ENCODE assay signal across 10 cellular contexts in genomic region chr2:136134126-136134525, GRCh38. TPM values are rescaled to one million over a fixed set of nuclear protein-coding genes. Genes with fewer than 3 reads are reported as not detected.
DNase-seq lines count a peak whose midpoint lies in the region; ATAC-seq and TF ChIP-seq lines count a peak whose summit lies in the region.
"Had no signal": no experiment of that assay in that cellular context is flagged by ENCODE, and none has a peak within 500 bp of the region (broad histone marks: within the 10 kb centered on the region; RNA-seq: fewer than 3 reads in every experiment).

No MANE protein-coding gene starts in this region.

- H3K4me3 Mint-ChIP-seq in T-cell (peak overlapping the region; percentile 40 to 69 (median 67)), H9 (no peak overlapping the region)

- CTCF ChIA-PET in T-cell (lab: Charles Lee) = interaction anchor here in 1 of 2 donors (0.6 to 1.1 kb wide), 3 partner anchors 21 to 220 kb away, joined by 3 read pairs; no protein-coding TSS in a partner anchor

- H3K9me3 Mint-ChIP-seq in T-cell (peaks cover 0 to 4% (median 0%) of the 10 kb centered on the region in 3 donors), H9 (no peaks in the 10 kb centered on the region)

- H3K9ac ChIP-seq in BLaER1 (0 out of 2 replicates have a peak overlapping the region, but pooled peaks have one; percentile 12), H9 (ENCODE audit: extremely low read depth, insufficient read length, low read length) (no peak overlapping the region)

- no peak for TF ChIP-seq CTCF in H9 (conservative IDR thresholded peaks at IDR 0.05)

- H3K9me3 ChIP-seq in BLaER1 (no peaks in the 10 kb centered on the region), H9 (ENCODE audit: control insufficient read depth, low read depth, low read length) (no peaks in the 10 kb centered on the region)
- H3K9me3 ChIP-seq: vagina had no signal

- no peak overlapping the region for H2BK15ac ChIP-seq in H9 (ENCODE audit: low read depth, low read length)

- H3K56ac ChIP-seq in H9 (ENCODE audit: insufficient read length, low read depth, low read length) = no peak overlapping the region

- H3K27me3 Mint-ChIP-seq in T-cell (no peaks in the 10 kb centered on the region), H9 (ENCODE audit: low read depth) (peaks cover 9% of the 10 kb centered on the region; the same call in 1 of the 2 replicates)

- ATAC-seq in HG02588 (IDR thresholded peaks at IDR 0.05; ENCODE audit: unreplicated experiment) (peak; percentile 29), T-cell (replicated peaks in 1 of 4) (peak in 3 of 4 experiments; percentile 5 to 12 (median 9))

- H2BK20ac ChIP-seq in H9 (ENCODE audit: low read depth, low read length, poor library complexity, severe bottlenecking) = no peak overlapping the region

- no peak overlapping the region for H2BK5ac ChIP-seq in H9 (ENCODE audit: insufficient read length, low read length)

- no peak overlapping the region for H2AFZ ChIP-seq in H9 (ENCODE audit: low read length)

- WGBS in H9 (ENCODE audit: extremely low coverage, insufficient read length, low lambda C conversion rate) = no CpG with 5 or more reads among the region's 2 CpGs

- H3T11ph ChIP-seq in H9 (ENCODE audit: low read length) = no peak overlapping the region

- H3K4me1 Mint-ChIP-seq in T-cell (peaks cover 99 to 100% (median 99%) of the 10 kb centered on the region in 3 donors), H9 (peaks cover under 1 to 3% of the 10 kb centered on the region in 2 experiments; a peak in 3 of 4 replicates)

- no peak overlapping the region for H3K18ac ChIP-seq in H9 (ENCODE audit: insufficient read length, low read depth, low read length)

- H4K20me1 ChIP-seq in BLaER1 = no peaks in the 10 kb centered on the region
- no peaks in the 10 kb centered on the region for H4K20me1 ChIP-seq in H9 (ENCODE audit: control insufficient read depth, insufficient read depth, insufficient read length)

- no peak overlapping the region for H4K91ac ChIP-seq in H9 (ENCODE audit: insufficient read length, low read depth, low read length)

- H3K4me2 ChIP-seq in BLaER1 (peak overlapping the region; percentile 91), H9 (ENCODE audit: insufficient read depth, insufficient read length, low read length) (no peak overlapping the region)

- no peak overlapping the region for H3K4me3 ChIP-seq in BLaER1
- H3K4me3 ChIP-seq: vagina had no signal

- H3K36me3 Mint-ChIP-seq in T-cell (no peaks in the 10 kb centered on the region), H9 (ENCODE audit: insufficient read depth in 1 of 3, low read depth in 3 of 3) (no peaks in the 10 kb centered on the region)

- H3K36me3 ChIP-seq in BLaER1 = no peaks in the 10 kb centered on the region
- H3K36me3 ChIP-seq: vagina had no signal

- H3K79me1 ChIP-seq in H9 (ENCODE audit: insufficient read depth, low read depth, low read length, poor library complexity, severe bottlenecking) = no peaks in the 10 kb centered on the region

- H3K27ac ChIP-seq in BLaER1 (no peak overlapping the region), H9 (ENCODE audit: insufficient read length, low read depth, low read length) (no peak overlapping the region)
- H3K27ac ChIP-seq: vagina had no signal

- H4K5ac ChIP-seq in H9 (ENCODE audit: insufficient read length, low read depth, low read length) = no peak overlapping the region

- no peak overlapping the region for H2BK12ac ChIP-seq in H9 (ENCODE audit: insufficient read length, low read depth, low read length)

- H3K27me3 ChIP-seq in BLaER1 (peaks cover under 1% of the 10 kb centered on the region; the same call in 1 of the 2 replicates), H9 (ENCODE audit: insufficient read depth, low read length) (no peaks in the 10 kb centered on the region)
- H3K27me3 ChIP-seq: vagina had no signal

- H3K4me1 ChIP-seq in BLaER1 (peaks cover 98% of the 10 kb centered on the region), H9 (ENCODE audit: insufficient read depth, low read length) (no peaks in the 10 kb centered on the region; the same call in 1 of the 2 replicates)
- H3K4me1 ChIP-seq: vagina had no signal

- no peak overlapping the region for H3K4ac ChIP-seq in H9 (ENCODE audit: low read depth, low read length)

- no peaks in the 10 kb centered on the region for H3K23me2 ChIP-seq in H9 (ENCODE audit: insufficient read length, low read depth, low read length, poor library complexity, severe bottlenecking)

- no peak overlapping the region for H4K8ac ChIP-seq in H9 (replicated peaks; ENCODE audit: insufficient read length, low read depth, low read length)

- H2BK120ac ChIP-seq in H9 (ENCODE audit: low read depth, low read length, poor library complexity, severe bottlenecking) = no peak overlapping the region

- POLR2A ChIA-PET in T-cell (lab: Charles Lee) = interaction anchor here (0.5 to 5.7 kb wide), 18 partner anchors 9 to 392 kb away, joined by 3 to 121 read pairs (median 5); partner anchors contain the start of gene CXCR4 (in 2 of the 2)

- no peak overlapping the region for H3K14ac ChIP-seq in H9 (ENCODE audit: insufficient read depth, low read length)

- peak overlapping the region; percentile 96 to 97 for H3K27ac Mint-ChIP-seq in T-cell
- no peak overlapping the region for H3K27ac Mint-ChIP-seq in H9

- no peaks in the 10 kb centered on the region for H3K79me2 ChIP-seq in H9 (ENCODE audit: insufficient read depth, low read length)

- DNase-seq in T-cell = peak in 21 of 34 experiments; percentile 30 to 76 (median 53)
- DNase-seq in activated naive CD8-positive, alpha-beta T cell treated with anti-CD3 and anti-CD28 coated beads, Interleukin-2, amount 50 U/mL, for 16 hours (ENCODE audit: low read depth, low spot score) = peak; percentile 21
- DNase-seq in NCI-H1092 treated with DMSO at 0.1 percent for 48 hours (lab: John Stamatoyannopoulos, UW) = no peak
- no peak for DNase-seq in NCI-H1105 (lab: John Stamatoyannopoulos, UW)
- no peak for DNase-seq in GM19240 (ENCODE audit: insufficient read length, low spot score)
- DNase-seq in H9 = no peak
- DNase-seq: amygdala had no signal

- no peak overlapping the region for H2AK5ac ChIP-seq in H9 (ENCODE audit: insufficient read length, low read length)

- no peak overlapping the region for H3K23ac ChIP-seq in H9 (ENCODE audit: insufficient read length, low read depth, low read length)

RNA-seq across cellular contexts. Expression of gene CXCR4, which starts 16.2 kb away (rescaled TPM):
- 1,000 to 10,000 TPM in 2 of 5 donors, 100 to 1,000 TPM in 3; 274 to 1,514 (median 326) TPM for total RNA-seq in T-cell
- 0.79 and 1.0 TPM in 2 replicates for total RNA-seq in H9 (2021)

Comparison
In these comparisons a context has a peak if more than half of its experiments do, and no peak if none do; other contexts are left out.
1. DNase-seq: peak in T-cell (21 of 34) and activated naive CD8-positive, alpha-beta T cell treated with anti-CD3 and anti-CD28 coated beads, Interleukin-2, amount 50 U/mL, for 16 hours (single experiment); none in NCI-H1092 treated with DMSO at 0.1 percent for 48 hours (single experiment), NCI-H1105 (single experiment), GM19240 (single experiment) and H9 (single experiment).
2. H3K27ac Mint-ChIP-seq: peak in T-cell (2 of 2); none in H9 (0 of 3).
3. H3K4me3 Mint-ChIP-seq: peak in T-cell (3 of 3); none in H9 (0 of 2).
4. RNA of gene CXCR4, which starts 16.2 kb away (total RNA-seq): 274 to 1,514 TPM in T-cell; 0.79 to 1.0 TPM in H9; every median in the first group is over 100 times any median in the second.